Comparison of ENCODE assay signal across 8 cellular contexts in genomic region chr7:44883961-44884360, GRCh38. TPM values are rescaled to one million over a fixed set of nuclear protein-coding genes. Genes with fewer than 3 reads are reported as not detected.
A peak's percentile ranks its signal among the peaks of the same experiment; 100 is the strongest.
DNase-seq lines count a peak whose midpoint lies in the region; ATAC-seq and TF ChIP-seq lines count a peak whose summit lies in the region.

No MANE protein-coding gene starts in this region.

- TF ChIP-seq CTCF in body of pancreas (IDR thresholded peaks at IDR 0.05), result no peak
- TF ChIP-seq CTCF in transverse colon (IDR thresholded peaks at IDR 0.05), result no peak
- no peak for TF ChIP-seq CTCF in GM10266 (IDR thresholded peaks at IDR 0.05; ENCODE audit: control insufficient read depth, insufficient read depth, low read depth, missing control alignments)
- TF ChIP-seq CTCF in GM10248 (IDR thresholded peaks at IDR 0.05; ENCODE audit: control extremely low read depth, extremely low read depth, low read depth, missing control alignments), result no peak

- ATAC-seq in body of pancreas, result no peak

- in situ Hi-C loops in transverse colon (cut with MboI; ENCODE audit: low pct_ligation_motif_present in 1 of 4, low pct_unique_long_range_greater_than_20kb in 1 of 4, low sequenced_read_pairs in 3 of 4), result no loop called here

- H3K36me3 ChIP-seq in body of pancreas (replicated peaks in 1 of 2; ENCODE audit: insufficient read depth in 1 of 2, low read depth in 2 of 2) (no peaks in the 10 kb centered on the region), mesenchymal stem cell (ENCODE audit: control insufficient read depth in 1 of 2, insufficient read depth in 2 of 2, low read depth in 1 of 2, low read length in 2 of 2) (peaks cover 0 to 37% of the 10 kb centered on the region in 2 experiments), transverse colon (no peaks in the 10 kb centered on the region)

- H3K4me1 ChIP-seq in body of pancreas, result peaks cover 60% of the 10 kb centered on the region
- H3K4me1 ChIP-seq in mesenchymal stem cell (ENCODE audit: control insufficient read depth, insufficient read depth, low read depth, low read length), result peaks cover 6% of the 10 kb centered on the region
- peaks cover 22 to 65% (median 54%) of the 10 kb centered on the region in 4 donors for H3K4me1 ChIP-seq in transverse colon

- H3K4me2 ChIP-seq in mesenchymal stem cell (ENCODE audit: low read length, poor library complexity, severe bottlenecking), result peak overlapping the region; percentile 66

- H3K9me3 Mint-ChIP-seq in activated naive CD4-positive, alpha-beta T cell treated with anti-CD3 and anti-CD28 coated beads, Interleukin-2, amount 10 ng/mL, durations not matched to agents 7 days and 5 days, result no peaks in the 10 kb centered on the region

- CTCF ChIA-PET in activated naive CD4-positive, alpha-beta T cell treated with anti-CD3 and anti-CD28 coated beads, Interleukin-2, amount 10 ng/mL, durations not matched to agents 7 days and 5 days (lab: Charles Lee), result interaction anchor here (0.8 to 3.9 kb wide), 4 partner anchors 27 to 85 kb away, joined by 3 to 17 read pairs (median 4); no protein-coding TSS in a partner anchor
- CTCF ChIA-PET in GM10248 (lab: Yijun Ruan, JAX), result interaction anchor here (1.2 to 2.2 kb wide), 3 partner anchors 11 to 252 kb away, joined by 4 to 12 read pairs (median 5); no protein-coding TSS in a partner anchor

- peak overlapping the region in 1 of 2 experiments; percentile 18 for H3K14ac ChIP-seq in mesenchymal stem cell (ENCODE audit: low read length in 2 of 2)

- H2AK5ac ChIP-seq in mesenchymal stem cell (ENCODE audit: low read length, severe bottlenecking), result no peak overlapping the region

- peak overlapping the region; percentile 96 for H3K9ac ChIP-seq in mesenchymal stem cell (ENCODE audit: low read length)

- no peak overlapping the region for H2BK15ac ChIP-seq in mesenchymal stem cell (ENCODE audit: low read depth, poor library complexity, severe bottlenecking)

- H2AFZ ChIP-seq in mesenchymal stem cell (ENCODE audit: low read depth, low read length), result no peak overlapping the region

- H3K4me3 Mint-ChIP-seq in activated naive CD4-positive, alpha-beta T cell treated with anti-CD3 and anti-CD28 coated beads, Interleukin-2, amount 10 ng/mL, durations not matched to agents 7 days and 5 days, result peak overlapping the region; percentile 98

- no peak for TF ChIP-seq EP300 in transverse colon (IDR thresholded peaks at IDR 0.05; ENCODE audit: low read depth)

- peaks cover 75% of the 10 kb centered on the region for H3K4me1 Mint-ChIP-seq in activated naive CD4-positive, alpha-beta T cell treated with anti-CD3 and anti-CD28 coated beads, Interleukin-2, amount 10 ng/mL, durations not matched to agents 7 days and 5 days

- H3K9me3 ChIP-seq in body of pancreas, result no peaks in the 10 kb centered on the region
- no peaks in the 10 kb centered on the region for H3K9me3 ChIP-seq in mesenchymal stem cell (ENCODE audit: control insufficient read depth, low read length)
- H3K9me3 ChIP-seq in transverse colon, result no peaks in the 10 kb centered on the region

- peaks cover 5% of the 10 kb centered on the region for H3K79me1 ChIP-seq in mesenchymal stem cell (replicated peaks; ENCODE audit: low read length, poor library complexity, severe bottlenecking)

- H4K8ac ChIP-seq in mesenchymal stem cell (ENCODE audit: low read length), result no peak overlapping the region

- H3K27ac ChIP-seq in body of pancreas (peak overlapping the region in 3 of 4 donors; percentile 92 to 99 (median 98)), mesenchymal stem cell (ENCODE audit: low read length, poor library complexity, severe bottlenecking) (peak overlapping the region; percentile 68), transverse colon (peak overlapping the region; percentile 98 to 100 (median 98))

- intact Hi-C loops in body of pancreas (cut with DNase I), result no loop called here
- intact Hi-C loops in transverse colon (cut with DNase I; ENCODE audit: low total_unique reads), result loop anchor here (2.0 kb wide), 1 partner anchor 35 kb away; the partner anchor contains the start of gene H2AZ2

- DNase-seq in activated naive CD4-positive, alpha-beta T cell treated with anti-CD3 and anti-CD28 coated beads, Interleukin-2, amount 10 ng/mL, durations not matched to agents 7 days and 5 days, result no peak
- DNase-seq in activated naive CD4-positive, alpha-beta T cell (lab: John Stamatoyannopoulos, UW), result no peak
- DNase-seq in body of pancreas, result no peak
- no peak for DNase-seq in mesenchymal stem cell
- no peak for DNase-seq in transverse colon
- DNase-seq in GM10266 (ENCODE audit: extremely low spot score), result no peak
- DNase-seq in OCI-M2 (lab: John Stamatoyannopoulos, UW; ENCODE audit: unreplicated experiment), result no peak
- DNase-seq in GM10248 (ENCODE audit: extremely low spot score), result no peak

- H3K36me3 Mint-ChIP-seq in activated naive CD4-positive, alpha-beta T cell treated with anti-CD3 and anti-CD28 coated beads, Interleukin-2, amount 10 ng/mL, durations not matched to agents 7 days and 5 days, result peaks cover 48% of the 10 kb centered on the region

- peak overlapping the region; percentile 91 for H3K27ac Mint-ChIP-seq in activated naive CD4-positive, alpha-beta T cell treated with anti-CD3 and anti-CD28 coated beads, Interleukin-2, amount 10 ng/mL, durations not matched to agents 7 days and 5 days

- peak overlapping the region in 1 of 2 experiments; percentile 98 for H3K18ac ChIP-seq in mesenchymal stem cell (ENCODE audit: low read depth in 1 of 2, low read length in 2 of 2)

- H3K4me3 ChIP-seq in body of pancreas, result no peak overlapping the region
- peak overlapping the region; percentile 83 to 87 for H3K4me3 ChIP-seq in mesenchymal stem cell (ENCODE audit: insufficient read depth in 1 of 2, low read depth in 1 of 2, low read length in 2 of 2)
- peak overlapping the region; percentile 82 to 97 (median 89) for H3K4me3 ChIP-seq in transverse colon

- POLR2A ChIA-PET in GM10248 (lab: Yijun Ruan, JAX), result interaction anchor here (0.6 to 1.6 kb wide), 5 partner anchors 31 to 277 kb away, joined by 3 to 5 read pairs (median 3); partner anchors contain the start of genes H2AZ2 and OGDH

- 67 to 72% methylated on average over 7 of the region's 7 CpGs for WGBS in body of pancreas, 2 donors
- WGBS in mesenchymal stem cell, result 75% methylated on average over 4 of the region's 7 CpGs
- 62 to 100% methylated on average over 1 to 7 of the region's 7 CpGs for WGBS in transverse colon (ENCODE audit: low coverage in 1 of 2), 2 donors

- H4K91ac ChIP-seq in mesenchymal stem cell (ENCODE audit: low read length), result no peak overlapping the region

- no peak for TF ChIP-seq POLR2A in body of pancreas (IDR thresholded peaks at IDR 0.05)
- TF ChIP-seq POLR2A in transverse colon (IDR thresholded peaks at IDR 0.05), result no peak

- H2BK120ac ChIP-seq in mesenchymal stem cell (ENCODE audit: low read depth, low read length), result no peak overlapping the region

- peak overlapping the region in 1 of 2 experiments; percentile 98 for H3K4ac ChIP-seq in mesenchymal stem cell (ENCODE audit: low read depth in 1 of 2, low read length in 2 of 2)

- no peak overlapping the region for H2BK5ac ChIP-seq in mesenchymal stem cell (ENCODE audit: low read depth, low read length, poor library complexity, severe bottlenecking)

- H3K23ac ChIP-seq in mesenchymal stem cell (ENCODE audit: low read length in 2 of 2), result peak overlapping the region in 1 of 2 experiments; percentile 23

- H3K27me3 ChIP-seq in body of pancreas, result no peaks in the 10 kb centered on the region
- no peaks in the 10 kb centered on the region for H3K27me3 ChIP-seq in mesenchymal stem cell (ENCODE audit: control insufficient read depth in 1 of 2, insufficient read depth in 1 of 2, low read length in 2 of 2)
- no peaks in the 10 kb centered on the region for H3K27me3 ChIP-seq in transverse colon

- no peak overlapping the region for H2BK12ac ChIP-seq in mesenchymal stem cell (ENCODE audit: low read length in 2 of 2)

- no peaks in the 10 kb centered on the region for H3K27me3 Mint-ChIP-seq in activated naive CD4-positive, alpha-beta T cell treated with anti-CD3 and anti-CD28 coated beads, Interleukin-2, amount 10 ng/mL, durations not matched to agents 7 days and 5 days

RNA-seq across cellular contexts. Expression of gene PURB, which starts 1.4 kb away (rescaled TPM):
- 10 to 100 TPM; 10.5 to 10.9 TPM for total RNA-seq in body of pancreas
- polyA plus RNA-seq in mesenchymal stem cell (2013, experiment 1 of 2), result 9.6 TPM
- 9.6 TPM for polyA plus RNA-seq in mesenchymal stem cell (2013, experiment 2 of 2)
- total RNA-seq in transverse colon, result 10 to 100 TPM; 13.1 to 26.2 (median 20.4) TPM

RNA-seq across cellular contexts. Expression of gene H2AZ2, which starts 36.1 kb away (rescaled TPM):
- total RNA-seq in body of pancreas (10 to 100 TPM; 46.5 to 59.9 TPM), transverse colon (100 to 1,000 TPM in 3 of 4 donors, 10 to 100 TPM in 1; 99.6 to 418 (median 115) TPM)
- polyA plus RNA-seq in mesenchymal stem cell (2013, experiment 1 of 2), result 103 TPM
- 102 TPM for polyA plus RNA-seq in mesenchymal stem cell (2013, experiment 2 of 2)

Comparison
In these comparisons a context has a peak if more than half of its experiments do, and no peak if none do; other contexts are left out.
1. H3K4me3 ChIP-seq: peak in mesenchymal stem cell (2 of 2) and transverse colon (4 of 4); none in body of pancreas (0 of 2).
2. Peak in every context shown above with its lines, with median percentiles within 50 percentile points of each other: H3K27ac ChIP-seq.